ENCODE assay signal across 15 cellular contexts in genomic region chr7:4787947-4788626, GRCh38. TPM values are rescaled to one million over a fixed set of nuclear protein-coding genes. Genes with fewer than 3 reads are reported as not detected.
DNase-seq lines count a peak whose midpoint lies in the region; ATAC-seq and TF ChIP-seq lines count a peak whose summit lies in the region.
"Had no signal": no experiment of that assay in that cellular context is flagged by ENCODE, and none has a peak within 500 bp of the region (broad histone marks: within the 10 kb centered on the region; RNA-seq: fewer than 3 reads in every experiment).

No MANE protein-coding gene starts in this region.

- TF ChIP-seq POLR2A in spleen (IDR thresholded peaks at IDR 0.05): no peak

- H3K9me3 ChIP-seq in right cardiac atrium (ENCODE audit: control insufficient read depth, low read length) (no peaks in the 10 kb centered on the region), spleen (no peaks in the 10 kb centered on the region)
- H3K9me3 ChIP-seq: BLaER1 treated with 17β-estradiol and CSF1 and Interleukin-3, amounts not matched to agents 10 nM and 100 nM; HAP-1 had no signal

- TF ChIP-seq CTCF in spleen (IDR thresholded peaks at IDR 0.05 in 8 of 11, conservative IDR thresholded peaks at IDR 0.05 in 3 of 11) (no peak), omental fat pad (IDR thresholded peaks at IDR 0.05) (no peak)

- intact Hi-C loops in right cardiac atrium (cut with DNase I): no loop called here
- intact Hi-C loops in Right ventricle myocardium superior (cut with DNase I): no loop called here
- intact Hi-C loops in spleen (cut with DNase I; ENCODE audit: low total_unique reads): no loop called here

- DNase-seq in right cardiac atrium (peak in 2 of 3 donors; percentile 53 to 68), Right ventricle myocardium superior (no peak), iPS-NIHi11 (ENCODE audit: low spot score) (peak; percentile 3), spleen (peak; percentile 67), omental fat pad (ENCODE audit: low spot score) (no peak), dedifferentiated amniotic fluid mesenchymal stem cell (ENCODE audit: extremely low spot score) (no peak)
- DNase-seq: ACHN; CD4-positive, CD25-positive, alpha-beta regulatory T cell; DMS79; KBM-7 had no signal

- no peaks in the 10 kb centered on the region for H3K27me3 ChIP-seq in right cardiac atrium (ENCODE audit: control insufficient read depth, insufficient read depth)
- no peaks in the 10 kb centered on the region for H3K27me3 ChIP-seq in spleen (replicated peaks in 1 of 7)
- H3K27me3 ChIP-seq: BLaER1 treated with 17β-estradiol and CSF1 and Interleukin-3, amounts not matched to agents 10 nM and 100 nM had no signal

- 84% methylated on average over 23 of the region's 23 CpGs for WGBS in right cardiac atrium
- WGBS in spleen, 5 donors: 80 to 96% (median 90%) methylated on average over 12 to 23 of the region's 23 CpGs

- H3K4me1 ChIP-seq in right cardiac atrium (ENCODE audit: control insufficient read depth, insufficient read depth, low read length): no peaks in the 10 kb centered on the region
- peaks cover 0 to 21% (median 11%) of the 10 kb centered on the region in 6 donors for H3K4me1 ChIP-seq in spleen
- H3K4me1 ChIP-seq: HAP-1 had no signal

- peaks cover 0 to 100% (median 87%) of the 10 kb centered on the region in 6 donors for H3K36me3 ChIP-seq in spleen

- ATAC-seq in right cardiac atrium (no peak), Right ventricle myocardium superior (ENCODE audit: poor library complexity) (no peak), omental fat pad (ENCODE audit: low FRiP score) (no peak), GM21381 (IDR thresholded peaks at IDR 0.05; ENCODE audit: unreplicated experiment) (no peak)
- ATAC-seq: GM12878 had no signal

- no peak overlapping the region for H3K4me3 ChIP-seq in right cardiac atrium (ENCODE audit: low read length)
- H3K4me3 ChIP-seq in spleen: no peak overlapping the region
- H3K4me3 ChIP-seq: BLaER1 treated with 17β-estradiol and CSF1 and Interleukin-3, amounts not matched to agents 10 nM and 100 nM; GM12878; HAP-1 had no signal

- H3K27ac ChIP-seq in right cardiac atrium (ENCODE audit: low read length): no peak overlapping the region
- H3K27ac ChIP-seq in spleen: no peak overlapping the region
- H3K27ac ChIP-seq: BLaER1 treated with 17β-estradiol and CSF1 and Interleukin-3, amounts not matched to agents 10 nM and 100 nM; HL-60 had no signal

RNA-seq across cellular contexts. Expression of gene AP5Z1, which starts 12.7 kb away (rescaled TPM):
- total RNA-seq in right cardiac atrium: 10 to 100 TPM; 10.5 to 17.3 (median 15.2) TPM
- polyA plus RNA-seq in right cardiac atrium: 12.4 TPM
- 12.7 TPM for total RNA-seq in Right ventricle myocardium superior
- 10 to 100 TPM; 39.3 to 72.7 (median 62.8) TPM for total RNA-seq in spleen
- 100 to 1,000 TPM in 2 of 3 donors, 10 to 100 TPM in 1; 62.9 to 156 (median 139) TPM for polyA plus RNA-seq in spleen
- total RNA-seq in omental fat pad: 10 to 100 TPM; 14.8 to 36.9 (median 28.1) TPM

Comparison
In these comparisons a context has a peak if more than half of its experiments do, and no peak if none do; other contexts are left out.
1. DNase-seq: peak in right cardiac atrium (2 of 3), iPS-NIHi11 (single experiment) and spleen (single experiment); none in Right ventricle myocardium superior (single experiment), omental fat pad (single experiment) and dedifferentiated amniotic fluid mesenchymal stem cell (single experiment).